Comparison of ENCODE assay signal across 12 cellular contexts in the genomic region with DNA sequence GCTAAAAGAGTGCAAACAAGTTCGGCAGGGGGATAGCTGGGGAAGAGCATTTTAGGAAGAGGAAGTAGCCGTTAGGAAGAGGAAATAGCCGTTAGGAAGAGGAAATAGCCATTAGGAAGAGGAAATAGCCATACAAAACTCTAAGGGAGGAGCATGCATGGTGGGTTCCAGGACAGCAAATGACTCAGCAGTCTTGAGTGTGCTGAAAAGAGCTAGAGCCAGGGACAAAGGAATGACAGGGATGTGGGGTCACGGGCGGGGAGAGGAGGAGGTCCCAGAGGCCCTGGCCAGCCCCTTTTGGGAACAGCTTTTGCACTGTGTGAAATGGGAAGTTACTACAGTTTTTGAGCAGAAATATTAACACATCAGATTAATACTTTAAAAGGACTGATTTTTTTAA.
DNase-seq lines count a peak whose midpoint lies in the region; ATAC-seq lines count a peak whose summit lies in the region.
"Had no signal": no experiment of that assay in that cellular context is flagged by ENCODE, and none has a peak within 500 bp of the region (broad histone marks: within the 10 kb centered on the region; RNA-seq: fewer than 3 reads in every experiment).

No MANE protein-coding gene starts in this region.

- no peak overlapping the region for H3K56ac ChIP-seq in mesendoderm (ENCODE audit: low read length)

- H3K27me3 ChIP-seq in ACC112 (ENCODE audit: insufficient read depth, low read length) (no peaks in the 10 kb centered on the region), mesendoderm (ENCODE audit: insufficient read depth, low read length, poor library complexity) (no peaks in the 10 kb centered on the region)
- H3K27me3 ChIP-seq: right atrium auricular region had no signal

- ATAC-seq in GM18498 (IDR thresholded peaks at IDR 0.05; ENCODE audit: unreplicated experiment) = no peak

- H3K18ac ChIP-seq in mesendoderm (ENCODE audit: low read length) = no peak overlapping the region

- H2AFZ ChIP-seq in ACC112 (ENCODE audit: low read length, unreplicated experiment) = no peak overlapping the region

- H3K79me2 ChIP-seq in ACC112 (ENCODE audit: control insufficient read depth, insufficient read depth, low read length, unreplicated experiment) (no peaks in the 10 kb centered on the region), mesendoderm (ENCODE audit: control insufficient read depth, insufficient read depth, low read length) (no peaks in the 10 kb centered on the region)

- no peak overlapping the region for H3K4ac ChIP-seq in mesendoderm (ENCODE audit: low read depth, low read length)

- H3K9ac ChIP-seq in mesendoderm (ENCODE audit: low read length) = no peak overlapping the region

- no peak overlapping the region for H3K4me2 ChIP-seq in mesendoderm (ENCODE audit: low read length)

- no peak overlapping the region for H4K8ac ChIP-seq in mesendoderm (ENCODE audit: low read depth, low read length)

- no peak overlapping the region for H2AK5ac ChIP-seq in mesendoderm (ENCODE audit: low read length)

- H2BK15ac ChIP-seq in mesendoderm (replicated peaks; ENCODE audit: low read depth) = no peak overlapping the region

- no peak overlapping the region for H2BK5ac ChIP-seq in mesendoderm (ENCODE audit: low read length)

- H3K4me3 ChIP-seq in ACC112 (ENCODE audit: low read depth, low read length) = no peak overlapping the region
- no peak overlapping the region for H3K4me3 ChIP-seq in mesendoderm (ENCODE audit: low read length)
- H3K4me3 ChIP-seq: right atrium auricular region had no signal

- H3K23ac ChIP-seq in mesendoderm (ENCODE audit: low read length) = no peak overlapping the region

- H3K4me1 ChIP-seq in ACC112 (ENCODE audit: control insufficient read depth, insufficient read depth, low read length, unreplicated experiment) (peaks cover 15% of the 10 kb centered on the region), mesendoderm (ENCODE audit: control insufficient read depth, low read depth, low read length) (no peaks in the 10 kb centered on the region)
- H3K4me1 ChIP-seq: right atrium auricular region had no signal

- H2BK120ac ChIP-seq in mesendoderm (ENCODE audit: low read depth, low read length) = no peak overlapping the region

- H4K5ac ChIP-seq in mesendoderm (ENCODE audit: low read length) = no peak overlapping the region

- peak overlapping the region; percentile 45 for H3K27ac ChIP-seq in ACC112 (ENCODE audit: low read depth, low read length)
- H3K27ac ChIP-seq in mesendoderm (ENCODE audit: low read depth, low read length) = no peak overlapping the region
- H3K27ac ChIP-seq: right atrium auricular region had no signal

- H3K36me3 ChIP-seq in ACC112 (ENCODE audit: insufficient read depth, low read length) (no peaks in the 10 kb centered on the region), mesendoderm (ENCODE audit: control insufficient read depth, insufficient read depth, low read length) (no peaks in the 10 kb centered on the region)
- H3K36me3 ChIP-seq: right atrium auricular region had no signal

- WGBS in mesendoderm (ENCODE audit: extremely low coverage, insufficient coverage, low lambda C conversion rate) = no CpG with 5 or more reads among the region's 5 CpGs

- DNase-seq in HK-2 (ENCODE audit: unreplicated experiment) = peak; percentile 8
- DNase-seq in dedifferentiated amniotic fluid mesenchymal stem cell (ENCODE audit: extremely low spot score) = peak; percentile 29
- DNase-seq in mesendoderm = peak; percentile 81
- DNase-seq in NCI-H82 treated with DMSO at 0.1 percent for 48 hours (lab: John Stamatoyannopoulos, UW; ENCODE audit: unreplicated experiment) = no peak
- no peak for DNase-seq in activated CD4-positive, CD25-positive, alpha-beta regulatory T cell treated with anti-CD3 and anti-CD28 coated beads, Interleukin-2, amount 50 U/mL, for 72 hours
- DNase-seq in DMS153 treated with DMSO at 0.1 percent for 48 hours (lab: John Stamatoyannopoulos, UW; ENCODE audit: unreplicated experiment) = no peak
- DNase-seq: activated naive CD4-positive, alpha-beta T cell treated with anti-CD3 and anti-CD28 coated beads, Interleukin-2, amount 10 ng/mL, durations not matched to agents 7 days and 5 days; NCI-H1694 treated with DMSO at 0.1 percent for 48 hours; NCI-H82 had no signal

- H3K79me1 ChIP-seq in mesendoderm (ENCODE audit: low read length) = no peaks in the 10 kb centered on the region

Comparison
In these comparisons a context has a peak if more than half of its experiments do, and no peak if none do; other contexts are left out.
1. DNase-seq: peak in HK-2 (single experiment), dedifferentiated amniotic fluid mesenchymal stem cell (single experiment) and mesendoderm (single experiment); none in NCI-H82 treated with DMSO at 0.1 percent for 48 hours (single experiment), activated CD4-positive, CD25-positive, alpha-beta regulatory T cell treated with anti-CD3 and anti-CD28 coated beads, Interleukin-2, amount 50 U/mL, for 72 hours (single experiment) and DMS153 treated with DMSO at 0.1 percent for 48 hours (single experiment).